Comparison of ENCODE assay signal across 8 cellular contexts in genomic region chr5:140710899-140711552, GRCh38. TPM values are rescaled to one million over a fixed set of nuclear protein-coding genes. Genes with fewer than 3 reads are reported as not detected.
DNase-seq lines count a peak whose midpoint lies in the region; ATAC-seq and TF ChIP-seq lines count a peak whose summit lies in the region.

No MANE protein-coding gene starts in this region.

- no peaks in the 10 kb centered on the region for H3K79me2 ChIP-seq in HCT116 (ENCODE audit: insufficient read depth, low read length)
- H3K79me2 ChIP-seq in MM.1S (ENCODE audit: low read length): no peaks in the 10 kb centered on the region
- H3K79me2 ChIP-seq in SK-N-SH (ENCODE audit: insufficient read depth): no peaks in the 10 kb centered on the region

- CTCF ChIA-PET in HCT116 (lab: Charles Lee): interaction anchor here (1.1 to 1.9 kb wide), 5 partner anchors 9 to 364 kb away, joined by 4 to 10 read pairs (median 5); partner anchors contain the start of genes HBEGF and ZMAT2
- CTCF ChIA-PET in SK-N-SH (lab: Yijun Ruan, JAX): interaction anchor here (1.5 to 1.9 kb wide), 3 partner anchors 9 to 359 kb away, joined by 3 to 8 read pairs (median 4); no protein-coding TSS in a partner anchor

- H3K4me3 ChIP-seq in HCT116 (replicated peaks in 1 of 2; ENCODE audit: low read depth in 1 of 2, low read length in 2 of 2) (peak overlapping the region; percentile 27 to 51), MM.1S (ENCODE audit: low read length) (peak overlapping the region; percentile 57), SK-N-SH (ENCODE audit: low read depth in 2 of 2, low read length in 1 of 2) (peak overlapping the region; percentile 2 to 31; a peak in 1 of 4 replicates)

- H3K27me3 Mint-ChIP-seq in activated naive CD8-positive, alpha-beta T cell: no peaks in the 10 kb centered on the region
- peaks cover 12% of the 10 kb centered on the region for H3K27me3 Mint-ChIP-seq in glutamatergic neuron (ENCODE audit: unreplicated experiment)

- H4K20me1 ChIP-seq in HCT116 (ENCODE audit: insufficient read depth): no peaks in the 10 kb centered on the region
- H4K20me1 ChIP-seq in MM.1S (ENCODE audit: insufficient read depth, low read length): no peaks in the 10 kb centered on the region
- H4K20me1 ChIP-seq in SK-N-SH (ENCODE audit: insufficient read depth): no peaks in the 10 kb centered on the region

- H3K9me2 ChIP-seq in HCT116 (ENCODE audit: insufficient read depth) (no peaks in the 10 kb centered on the region), MM.1S (replicated peaks; ENCODE audit: insufficient read depth, low read length) (no peaks in the 10 kb centered on the region), SK-N-SH (no peaks in the 10 kb centered on the region)

- peaks cover 3% of the 10 kb centered on the region for H3K36me3 Mint-ChIP-seq in activated naive CD8-positive, alpha-beta T cell
- H3K36me3 Mint-ChIP-seq in glutamatergic neuron (ENCODE audit: unreplicated experiment): peaks cover 4% of the 10 kb centered on the region

- peak overlapping the region; percentile 95 for H3K27ac Mint-ChIP-seq in activated naive CD8-positive, alpha-beta T cell
- H3K27ac Mint-ChIP-seq in glutamatergic neuron (ENCODE audit: unreplicated experiment): peak overlapping the region; percentile 89

- no peaks in the 10 kb centered on the region for H3K9me3 ChIP-seq in HCT116 (ENCODE audit: control insufficient read depth in 1 of 2, insufficient read depth in 1 of 2, low read depth in 1 of 2, low read length in 2 of 2)
- H3K9me3 ChIP-seq in MM.1S (replicated peaks; ENCODE audit: insufficient read depth, low read length): no peaks in the 10 kb centered on the region
- H3K9me3 ChIP-seq in SK-N-SH: no peaks in the 10 kb centered on the region

- TF ChIP-seq EP300 in SK-N-SH (IDR thresholded peaks at IDR 0.05; ENCODE audit: borderline replicate concordance in 1 of 2, low read depth in 1 of 2, low read length in 1 of 2): peak in 1 of 2 experiments; percentile 22; a peak in 1 of 4 replicates

- H2AFZ ChIP-seq in HCT116 (ENCODE audit: low read depth, low read length, poor library complexity, severe bottlenecking) (peak overlapping the region; percentile 90), MM.1S (ENCODE audit: low read length) (peak overlapping the region; percentile 59), SK-N-SH (ENCODE audit: low read depth) (peak overlapping the region; percentile 66)

- WGBS in SK-N-SH (ENCODE audit: low lambda C conversion rate): 22% methylated on average over 24 of the region's 27 CpGs

- H3K4me2 ChIP-seq in HCT116 (ENCODE audit: low read length) (peak overlapping the region; percentile 78), MM.1S (ENCODE audit: low read depth, low read length) (peak overlapping the region; percentile 66), SK-N-SH (peak overlapping the region; percentile 39; the same call in 1 of the 2 replicates)

- BruUV-seq in HCT116 (replicated peaks; lab: Mats Ljungman, UMichigan): no TSS peak

- POLR2A ChIA-PET in HCT116 (lab: Charles Lee) (interaction anchor here (0.8 to 2.1 kb wide), 7 partner anchors 8 to 310 kb away, joined by 3 to 13 read pairs (median 3); partner anchors contain the start of genes ANKHD1, HARS1, HARS2 and ZMAT2), SK-N-SH (lab: Yijun Ruan, JAX) (interaction anchor here (0.9 kb wide), 1 partner anchor 10 kb away, joined by 3 read pairs; no protein-coding TSS in a partner anchor)

- peak overlapping the region; percentile 98 for H3K4me3 Mint-ChIP-seq in activated naive CD8-positive, alpha-beta T cell
- H3K4me3 Mint-ChIP-seq in glutamatergic neuron (ENCODE audit: unreplicated experiment): peak overlapping the region; percentile 91

- RAD21 ChIA-PET in HCT116 (lab: Charles Lee; ENCODE audit: low non-redundant PET in 1 of 2, low total read pairs in 2 of 2, uncharacterized antibody in 2 of 2, unreplicated experiment in 2 of 2): interaction anchor here in 1 of 2 experiments (0.9 kb wide), 1 partner anchor 64 kb away, joined by 4 read pairs; the partner anchor contains the start of genes IK and NDUFA2

- no peaks in the 10 kb centered on the region for H3K27me3 ChIP-seq in HCT116 (ENCODE audit: insufficient read depth, low read length)
- H3K27me3 ChIP-seq in MM.1S (replicated peaks; ENCODE audit: insufficient read depth, low read length): no peaks in the 10 kb centered on the region
- H3K27me3 ChIP-seq in SK-N-SH (ENCODE audit: insufficient read depth): no peaks in the 10 kb centered on the region

- peaks cover 19% of the 10 kb centered on the region for H3K4me1 Mint-ChIP-seq in activated naive CD8-positive, alpha-beta T cell (ENCODE audit: low read depth)
- H3K4me1 Mint-ChIP-seq in glutamatergic neuron (ENCODE audit: low read depth, unreplicated experiment): peaks cover 8% of the 10 kb centered on the region

- DNase-seq in ELR (ENCODE audit: low read depth) (peak; percentile 99), HCT116 (ENCODE audit: low read depth, low spot score) (peak; percentile 98), MM.1S (peak; percentile 94), SK-N-SH (peak; percentile 14), glutamatergic neuron (peak; percentile 70), omental fat pad (ENCODE audit: low spot score) (peak; percentile 66)

- H3K4me1 ChIP-seq in HCT116 (ENCODE audit: control insufficient read depth in 1 of 2, insufficient read depth in 2 of 2, low read length in 2 of 2): peaks cover 14 to 38% of the 10 kb centered on the region in 2 experiments
- H3K4me1 ChIP-seq in MM.1S (ENCODE audit: low read length): peaks cover 6% of the 10 kb centered on the region; the same call in 1 of the 2 replicates
- H3K4me1 ChIP-seq in SK-N-SH (ENCODE audit: control insufficient read depth in 1 of 2, insufficient read depth in 2 of 2, low read depth in 1 of 2, low read length in 1 of 2): peaks cover 0 to 3% of the 10 kb centered on the region in 2 experiments; a peak in 1 of 4 replicates

- H3K9ac ChIP-seq in HCT116 (ENCODE audit: low read length) (peak overlapping the region; percentile 57), MM.1S (ENCODE audit: low read length) (peak overlapping the region; percentile 51), SK-N-SH (peak overlapping the region; percentile 46; the same call in 1 of the 2 replicates)

- no peak for TF ChIP-seq CTCF in HCT116 (IDR thresholded peaks at IDR 0.05 in 2 of 3, conservative IDR thresholded peaks at IDR 0.05 in 1 of 3; ENCODE audit: borderline replicate concordance in 1 of 3, insufficient read depth in 1 of 3, low read depth in 2 of 3, low read length in 2 of 3)
- TF ChIP-seq CTCF in MM.1S (IDR thresholded peaks at IDR 0.05; ENCODE audit: low read length): no peak
- TF ChIP-seq CTCF in SK-N-SH (IDR thresholded peaks at IDR 0.05): no peak
- no peak for TF ChIP-seq CTCF in glutamatergic neuron (IDR thresholded peaks at IDR 0.05; ENCODE audit: partially characterized antibody, unreplicated experiment)
- TF ChIP-seq CTCF in omental fat pad (IDR thresholded peaks at IDR 0.05): no peak

- peaks cover 17% of the 10 kb centered on the region for H3F3A ChIP-seq in MM.1S (ENCODE audit: insufficient read depth, low read length)
- H3F3A ChIP-seq in SK-N-SH (replicated peaks; ENCODE audit: insufficient read depth): peaks cover 26% of the 10 kb centered on the region

- intact Hi-C loops in HCT116 (cut with micrococcal nuclease): loop anchor here (5.0 kb wide), 1 partner anchor 154 kb away; the partner anchor contains the start of gene SRA1

- TF ChIP-seq RAD21 in HCT116 (IDR thresholded peaks at IDR 0.05; ENCODE audit: low read depth) (no peak), SK-N-SH (IDR thresholded peaks at IDR 0.05; ENCODE audit: low read length) (no peak)

- H3K27ac ChIP-seq in HCT116 (ENCODE audit: low read depth, low read length) (peak overlapping the region; percentile 63), MM.1S (ENCODE audit: low read length) (peak overlapping the region; percentile 63; the same call in 1 of the 2 replicates), SK-N-SH (ENCODE audit: low read depth in 2 of 2, low read length in 1 of 2) (peak overlapping the region in 1 of 2 experiments; percentile 60; a peak in 2 of 4 replicates), temporal lobe (ENCODE audit: low read depth, low read length) (peak overlapping the region; percentile 73)

- H3K36me3 ChIP-seq in HCT116 (ENCODE audit: control insufficient read depth in 1 of 2, insufficient read depth in 2 of 2, low read length in 2 of 2): peaks cover 2 to 14% of the 10 kb centered on the region in 2 experiments; a peak in 3 of 4 replicates
- H3K36me3 ChIP-seq in MM.1S (replicated peaks; ENCODE audit: insufficient read depth, low read length): no peaks in the 10 kb centered on the region
- peaks cover 7 to 14% of the 10 kb centered on the region in 2 experiments for H3K36me3 ChIP-seq in SK-N-SH (replicated peaks in 1 of 2; ENCODE audit: control insufficient read depth in 1 of 2, insufficient read depth in 2 of 2, low read length in 1 of 2)

- TF ChIP-seq POLR2A in HCT116 (IDR thresholded peaks at IDR 0.05; ENCODE audit: borderline replicate concordance, extremely low read depth, insufficient read depth, insufficient read length): no peak

- ATAC-seq in HCT116 (peak; percentile 85), omental fat pad (ENCODE audit: low FRiP score) (peak; percentile 98)

- H3K9me3 Mint-ChIP-seq in activated naive CD8-positive, alpha-beta T cell (ENCODE audit: low read depth): no peaks in the 10 kb centered on the region
- peaks cover 8% of the 10 kb centered on the region for H3K9me3 Mint-ChIP-seq in glutamatergic neuron (ENCODE audit: unreplicated experiment)

RNA-seq across cellular contexts. Expression of gene ZMAT2, which starts 10.8 kb away (rescaled TPM):
- total RNA-seq in HCT116 (2021; ENCODE audit: unreplicated experiment) (55.3 TPM), glutamatergic neuron (ENCODE audit: unreplicated experiment) (71.3 TPM), omental fat pad (10 to 100 TPM; 38.3 to 49.6 (median 47.0) TPM), temporal lobe (53.6 TPM)
- polyA plus RNA-seq in HCT116 (2012): 47.3 and 62.9 TPM in 2 replicates
- 30.9 and 42.2 TPM in 2 replicates for polyA plus RNA-seq in SK-N-SH (2012; rRNA removed)
- polyA plus RNA-seq in SK-N-SH (2012; cell fraction: cytosol; rRNA removed): 44.7 and 64.1 TPM in 2 replicates
- 20.7 and 38.8 TPM in 2 replicates for polyA plus RNA-seq in SK-N-SH (2012; cell fraction: nucleus; rRNA removed)

RNA-seq across cellular contexts. Expression of gene HARS2, which starts 19.8 kb away (rescaled TPM):
- total RNA-seq in HCT116 (2021; ENCODE audit: unreplicated experiment) (38.8 TPM), glutamatergic neuron (ENCODE audit: unreplicated experiment) (56.7 TPM), omental fat pad (10 to 100 TPM; 11.9 to 30.9 (median 20.6) TPM), temporal lobe (25.1 TPM)
- polyA plus RNA-seq in HCT116 (2012): 27.1 and 31.5 TPM in 2 replicates
- 40.8 and 54.5 TPM in 2 replicates for polyA plus RNA-seq in SK-N-SH (2012; rRNA removed)
- 42.4 and 45.4 TPM in 2 replicates for polyA plus RNA-seq in SK-N-SH (2012; cell fraction: cytosol; rRNA removed)
- 66.0 and 97.8 TPM in 2 replicates for polyA plus RNA-seq in SK-N-SH (2012; cell fraction: nucleus; rRNA removed)

RNA-seq across cellular contexts. Expression of gene HARS1, which starts 19.9 kb away (rescaled TPM):
- total RNA-seq in HCT116 (2021; ENCODE audit: unreplicated experiment) (91.1 TPM), glutamatergic neuron (ENCODE audit: unreplicated experiment) (162 TPM), omental fat pad (10 to 100 TPM; 49.6 to 76.6 (median 58.8) TPM), temporal lobe (59.3 TPM)
- polyA plus RNA-seq in HCT116 (2012): 70.7 and 81.3 TPM in 2 replicates
- polyA plus RNA-seq in SK-N-SH (2012; rRNA removed): 124 and 135 TPM in 2 replicates
- 121 and 127 TPM in 2 replicates for polyA plus RNA-seq in SK-N-SH (2012; cell fraction: cytosol; rRNA removed)
- polyA plus RNA-seq in SK-N-SH (2012; cell fraction: nucleus; rRNA removed): 148 and 210 TPM in 2 replicates

RNA-seq across cellular contexts. Expression of gene DND1, which starts 37.6 kb away (rescaled TPM):
- total RNA-seq in HCT116 (2021; ENCODE audit: unreplicated experiment) (2.3 TPM), glutamatergic neuron (ENCODE audit: unreplicated experiment) (5.4 TPM), omental fat pad (1 to 10 TPM in 2 of 4 donors, under 1 TPM in 2; 0.84 to 2.5 (median 1.3) TPM), temporal lobe (0.74 TPM)
- polyA plus RNA-seq in HCT116 (2012): 0.41 and 0.51 TPM in 2 replicates
- polyA plus RNA-seq in SK-N-SH (2012; rRNA removed): 1.2 and 2.1 TPM in 2 replicates
- polyA plus RNA-seq in SK-N-SH (2012; cell fraction: cytosol; rRNA removed): 0.30 and 0.52 TPM in 2 replicates
- polyA plus RNA-seq in SK-N-SH (2012; cell fraction: nucleus; rRNA removed): 12.2 and 14.4 TPM in 2 replicates

RNA-seq across cellular contexts. Expression of gene WDR55, which starts 46.3 kb away (rescaled TPM):
- total RNA-seq in HCT116 (2021; ENCODE audit: unreplicated experiment): 37.2 TPM
- polyA plus RNA-seq in HCT116 (2012): 29.4 and 30.6 TPM in 2 replicates
- polyA plus RNA-seq in SK-N-SH (2012; rRNA removed): 28.3 and 32.7 TPM in 2 replicates
- 13.6 and 18.0 TPM in 2 replicates for polyA plus RNA-seq in SK-N-SH (2012; cell fraction: cytosol; rRNA removed)
- polyA plus RNA-seq in SK-N-SH (2012; cell fraction: nucleus; rRNA removed): 78.7 and 109 TPM in 2 replicates
- total RNA-seq in glutamatergic neuron (ENCODE audit: unreplicated experiment): 31.5 TPM
- 10 to 100 TPM; 21.2 to 29.9 (median 25.2) TPM for total RNA-seq in omental fat pad
- 11.8 TPM for total RNA-seq in temporal lobe

Comparison
In these comparisons a context has a peak if more than half of its experiments do, and no peak if none do; other contexts are left out.
1. DNase-seq: peak in every context shown above with its lines; median percentile 99 in ELR; 98 in HCT116; 94 in MM.1S; 70 in glutamatergic neuron; 66 in omental fat pad; 14 in SK-N-SH.